12 cellular contexts compared by ENCODE assay signal in the genomic region with DNA sequence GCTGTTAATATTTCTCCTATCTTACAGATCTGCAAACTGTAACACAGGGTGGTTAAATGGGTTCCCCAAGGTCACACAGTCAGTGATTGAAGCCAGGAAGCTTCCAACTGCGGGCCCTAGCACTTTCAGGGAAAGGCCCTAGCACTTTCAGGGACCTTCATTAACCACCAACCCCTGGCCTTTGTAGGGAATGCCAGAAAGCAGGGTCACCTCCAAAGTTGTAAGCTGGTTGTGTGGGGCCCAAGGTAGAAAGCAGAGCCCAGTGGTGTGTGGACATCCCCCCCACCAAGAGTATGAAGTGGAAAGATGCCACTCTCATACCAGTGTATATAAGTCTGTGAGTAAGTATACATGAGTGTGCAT. TPM values are rescaled to one million over a fixed set of nuclear protein-coding genes. Genes with fewer than 3 reads are reported as not detected.
DNase-seq lines count a peak whose midpoint lies in the region; ATAC-seq, FAIRE-seq and TF ChIP-seq lines count a peak whose summit lies in the region.
"Had no signal": no experiment of that assay in that cellular context is flagged by ENCODE, and none has a peak within 500 bp of the region (broad histone marks: within the 10 kb centered on the region; RNA-seq: fewer than 3 reads in every experiment).

No MANE protein-coding gene starts in this region.

- peaks cover 66% of the 10 kb centered on the region for H3K27me3 Mint-ChIP-seq in activated CD8-positive, alpha-beta T cell treated with anti-CD3 and anti-CD28 coated beads for 36 hours

- H3K27me3 ChIP-seq in AG04450 (ENCODE audit: control insufficient read depth, insufficient read depth, low read length) (peaks cover 12% of the 10 kb centered on the region), keratinocyte (ENCODE audit: control insufficient read depth, extremely low read depth, insufficient read depth, low read length) (peaks cover 19% of the 10 kb centered on the region)

- dilution Hi-C loops in keratinocyte (cut with MboI; ENCODE audit: extremely low pct_ligation_motif_present, low sequenced_read_pairs), result no loop called here

- no peak for ATAC-seq in activated CD8-positive, alpha-beta T cell treated with anti-CD3 and anti-CD28 coated beads for 36 hours
- ATAC-seq in GM21723 (IDR thresholded peaks at IDR 0.05; ENCODE audit: unreplicated experiment) (no peak), GM19324 (IDR thresholded peaks at IDR 0.05; ENCODE audit: low FRiP score, unreplicated experiment) (no peak)

- no peaks in the 10 kb centered on the region for H3K79me2 ChIP-seq in keratinocyte (ENCODE audit: control insufficient read depth, insufficient read depth, low read length)

- H3K4me3 Mint-ChIP-seq in activated CD8-positive, alpha-beta T cell treated with anti-CD3 and anti-CD28 coated beads for 36 hours, result peak overlapping the region; percentile 8

- no peaks in the 10 kb centered on the region for H3K36me3 ChIP-seq in keratinocyte (ENCODE audit: control insufficient read depth in 2 of 2, extremely low read depth in 1 of 2, insufficient read depth in 2 of 2, low read length in 2 of 2)
- H3K36me3 ChIP-seq: stomach had no signal

- TF ChIP-seq CTCF in AG04450 (IDR thresholded peaks at IDR 0.05; ENCODE audit: low read depth, low read length) (no peak), GM13976 (IDR thresholded peaks at IDR 0.05; ENCODE audit: borderline replicate concordance, control extremely low read depth, extremely low read depth, insufficient read depth, missing control alignments) (no peak), keratinocyte (optimal IDR thresholded peaks at IDR 0.05 in 1 of 3, IDR thresholded peaks at IDR 0.05 in 1 of 3, conservative IDR thresholded peaks at IDR 0.05 in 1 of 3; ENCODE audit: extremely low read depth in 1 of 3, insufficient read depth in 2 of 3, low read length in 3 of 3) (no peak)
- no peak for TF ChIP-seq CTCF in activated CD8-positive, alpha-beta T cell treated with anti-CD3 and anti-CD28 coated beads for 36 hours (IDR thresholded peaks at IDR 0.05)

- H3K9me3 Mint-ChIP-seq in activated CD8-positive, alpha-beta T cell treated with anti-CD3 and anti-CD28 coated beads for 36 hours, result no peaks in the 10 kb centered on the region
- H3K9me3 Mint-ChIP-seq: activated naive CD4-positive, alpha-beta T cell treated with anti-CD3 and anti-CD28 coated beads, Interleukin-2, amount 50 U/mL, for 72 hours had no signal

- H3K4me1 Mint-ChIP-seq in activated CD8-positive, alpha-beta T cell treated with anti-CD3 and anti-CD28 coated beads for 36 hours (ENCODE audit: low read depth), result peaks cover 53% of the 10 kb centered on the region

- no peaks in the 10 kb centered on the region; the same call in 1 of the 2 replicates for H3K9me3 ChIP-seq in AG04450 (ENCODE audit: control insufficient read depth, insufficient read depth, low read length)
- H3K9me3 ChIP-seq in keratinocyte (ENCODE audit: control insufficient read depth, low read depth, low read length), result no peaks in the 10 kb centered on the region
- H3K9me3 ChIP-seq: stomach had no signal

- peak overlapping the region; percentile 88 for H3K9ac ChIP-seq in keratinocyte (ENCODE audit: control insufficient read depth, extremely low read depth, insufficient read depth, low read length)

- intact Hi-C loops in activated CD8-positive, alpha-beta T cell treated with anti-CD3 and anti-CD28 coated beads for 36 hours (cut with micrococcal nuclease), result no loop called here

- POLR2A ChIA-PET in AG04450 (lab: Yijun Ruan, JAX), result interaction anchor here (5.1 kb wide), 1 partner anchor 14 kb away, joined by 24 read pairs; a partner anchor contains a TSS
- POLR2A ChIA-PET in activated CD8-positive, alpha-beta T cell treated with anti-CD3 and anti-CD28 coated beads for 36 hours (lab: Charles Lee), result no interaction called here

- no peak overlapping the region for H3K27ac Mint-ChIP-seq in activated CD8-positive, alpha-beta T cell treated with anti-CD3 and anti-CD28 coated beads for 36 hours
- H3K27ac Mint-ChIP-seq: activated naive CD4-positive, alpha-beta T cell treated with anti-CD3 and anti-CD28 coated beads, Interleukin-2, amount 50 U/mL, for 72 hours had no signal

- H3K4me3 ChIP-seq in AG04450 (ENCODE audit: low read depth, low read length) (no peak overlapping the region; the same call in 1 of the 2 replicates), keratinocyte (ENCODE audit: control insufficient read depth in 2 of 3, extremely low read depth in 1 of 3, insufficient read depth in 2 of 3, low read depth in 1 of 3, low read length in 3 of 3) (peak overlapping the region in 1 of 3 experiments; percentile 39)

- H3K9me1 ChIP-seq in keratinocyte (ENCODE audit: control insufficient read depth, extremely low read depth, insufficient read depth, low read length), result no peaks in the 10 kb centered on the region

- peak overlapping the region; percentile 78 for H3K4me2 ChIP-seq in keratinocyte (ENCODE audit: control insufficient read depth, extremely low read depth, insufficient read depth, low read depth, low read length)

- H4K20me1 ChIP-seq in keratinocyte (ENCODE audit: control insufficient read depth, extremely low read depth, insufficient read depth, low read length), result no peaks in the 10 kb centered on the region

- H3K36me3 Mint-ChIP-seq in activated CD8-positive, alpha-beta T cell treated with anti-CD3 and anti-CD28 coated beads for 36 hours (ENCODE audit: low read depth), result no peaks in the 10 kb centered on the region

- H2AFZ ChIP-seq in keratinocyte (ENCODE audit: control insufficient read depth, low read length), result no peak overlapping the region

- no peak for DNase-seq in AG04450 (ENCODE audit: low read depth, low spot score)
- peak; percentile 26 for DNase-seq in GM13976 (ENCODE audit: low spot score)
- DNase-seq in activated CD8-positive, alpha-beta T cell treated with anti-CD3 and anti-CD28 coated beads for 36 hours, result no peak
- DNase-seq in keratinocyte (ENCODE audit: low read depth, low spot score), result no peak
- no peak for DNase-seq in activated CD4-positive, CD25-positive, alpha-beta regulatory T cell treated with anti-CD3 and anti-CD28 coated beads, Interleukin-2, amount 50 U/mL, for 72 hours
- no peak for DNase-seq in NCI-H774 (lab: John Stamatoyannopoulos, UW)
- DNase-seq: stomach, T-helper 9 cell had no signal

- FAIRE-seq in keratinocyte (lab: Jason Lieb, UNC), result peak; percentile 44

- H3K4me1 ChIP-seq in keratinocyte (ENCODE audit: control insufficient read depth, extremely low read depth, insufficient read depth, low read length), result peaks cover 66% of the 10 kb centered on the region

- in situ Hi-C loops in GM13976 (cut with MboI; ENCODE audit: low sequenced_read_pairs, unreplicated experiment), result loop anchor here (25.0 kb wide), 2 partner anchors 1286 to 1386 kb away; a partner anchor contains a TSS

- CTCF ChIA-PET in AG04450 (lab: Charles Lee), result interaction anchor here (1.5 kb wide), 1 partner anchor 287 kb away, joined by 4 read pairs; no protein-coding TSS in a partner anchor
- CTCF ChIA-PET in activated CD8-positive, alpha-beta T cell treated with anti-CD3 and anti-CD28 coated beads for 36 hours (lab: Charles Lee), result interaction anchor here (1.1 to 2.1 kb wide), 4 partner anchors 9 to 394 kb away, joined by 3 to 6 read pairs (median 5); a partner anchor contains a TSS

- H3K27ac ChIP-seq in AG04450 (ENCODE audit: low read depth, low read length) (peak overlapping the region; percentile 65), keratinocyte (ENCODE audit: control insufficient read depth, insufficient read depth, low read length) (peak overlapping the region; percentile 92)
- H3K27ac ChIP-seq: stomach had no signal

RNA-seq across cellular contexts. Expression of a gene that starts 4.4 kb away (rescaled TPM):
- polyA plus RNA-seq in AG04450 (2011; rRNA removed), result 0.10 and 0.24 TPM in 2 replicates
- 0.09 TPM in 1 of 2 replicates, not detected in the other for polyA minus RNA-seq in AG04450 (2011; rRNA and poly(A)+ RNA removed)
- total RNA-seq in activated CD8-positive, alpha-beta T cell treated with anti-CD3 and anti-CD28 coated beads for 36 hours, result not detected
- polyA plus RNA-seq in keratinocyte, result 0.26 to 0.31 TPM (median 0.29 TPM) in 3 replicates
- polyA plus RNA-seq in keratinocyte (2011; ENCODE audit: low read depth), result 1.3 TPM
- 0.32 and 0.61 TPM in 2 replicates for polyA plus RNA-seq in keratinocyte (2011; cell fraction: cytosol; rRNA removed)
- 2.2 and 3.3 TPM in 2 replicates for polyA plus RNA-seq in keratinocyte (2011; cell fraction: nucleus; rRNA removed)
- polyA plus RNA-seq in keratinocyte (2012; ENCODE audit: low replicate concordance), result 0.77 and 3.1 TPM in 2 replicates
- polyA minus RNA-seq in keratinocyte, result 0.10 to 0.33 TPM in 2 of 3 replicates, not detected in the other
- 0.96 TPM for polyA minus RNA-seq in keratinocyte (2011; cell fraction: cytosol; rRNA and poly(A)+ RNA removed)
- 0.74 and 1.4 TPM in 2 replicates for polyA minus RNA-seq in keratinocyte (2011; cell fraction: nucleus; rRNA and poly(A)+ RNA removed)
- total RNA-seq: activated naive CD4-positive, alpha-beta T cell treated with anti-CD3 and anti-CD28 coated beads, Interleukin-2, amount 50 U/mL, for 72 hours; stomach had no signal
- polyA plus RNA-seq: esophagus had no signal

RNA-seq across cellular contexts. Expression of a gene that starts 13.0 kb away (rescaled TPM):
- polyA plus RNA-seq in AG04450 (2011; rRNA removed) (1.9 and 2.2 TPM in 2 replicates), keratinocyte (0.68 to 1.5 TPM (median 0.88 TPM) in 3 replicates)
- 1.4 and 1.5 TPM in 2 replicates for polyA minus RNA-seq in AG04450 (2011; rRNA and poly(A)+ RNA removed)
- total RNA-seq in activated CD8-positive, alpha-beta T cell treated with anti-CD3 and anti-CD28 coated beads for 36 hours, result not detected
- 0.39 TPM for polyA plus RNA-seq in keratinocyte (2011; ENCODE audit: low read depth)
- 0.62 and 0.81 TPM in 2 replicates for polyA plus RNA-seq in keratinocyte (2011; cell fraction: cytosol; rRNA removed)
- 1.7 and 2.8 TPM in 2 replicates for polyA plus RNA-seq in keratinocyte (2011; cell fraction: nucleus; rRNA removed)
- 0.48 and 1.5 TPM in 2 replicates for polyA plus RNA-seq in keratinocyte (2012; ENCODE audit: low replicate concordance)
- polyA minus RNA-seq in keratinocyte, result 0.32 to 2.0 TPM (median 0.99 TPM) in 3 replicates
- not detected for polyA minus RNA-seq in keratinocyte (2011; cell fraction: cytosol; rRNA and poly(A)+ RNA removed)
- 0.54 and 0.63 TPM in 2 replicates for polyA minus RNA-seq in keratinocyte (2011; cell fraction: nucleus; rRNA and poly(A)+ RNA removed)
- total RNA-seq: activated naive CD4-positive, alpha-beta T cell treated with anti-CD3 and anti-CD28 coated beads, Interleukin-2, amount 50 U/mL, for 72 hours had no signal
